ENCODE assay signal across 9 cellular contexts in the genomic region with DNA sequence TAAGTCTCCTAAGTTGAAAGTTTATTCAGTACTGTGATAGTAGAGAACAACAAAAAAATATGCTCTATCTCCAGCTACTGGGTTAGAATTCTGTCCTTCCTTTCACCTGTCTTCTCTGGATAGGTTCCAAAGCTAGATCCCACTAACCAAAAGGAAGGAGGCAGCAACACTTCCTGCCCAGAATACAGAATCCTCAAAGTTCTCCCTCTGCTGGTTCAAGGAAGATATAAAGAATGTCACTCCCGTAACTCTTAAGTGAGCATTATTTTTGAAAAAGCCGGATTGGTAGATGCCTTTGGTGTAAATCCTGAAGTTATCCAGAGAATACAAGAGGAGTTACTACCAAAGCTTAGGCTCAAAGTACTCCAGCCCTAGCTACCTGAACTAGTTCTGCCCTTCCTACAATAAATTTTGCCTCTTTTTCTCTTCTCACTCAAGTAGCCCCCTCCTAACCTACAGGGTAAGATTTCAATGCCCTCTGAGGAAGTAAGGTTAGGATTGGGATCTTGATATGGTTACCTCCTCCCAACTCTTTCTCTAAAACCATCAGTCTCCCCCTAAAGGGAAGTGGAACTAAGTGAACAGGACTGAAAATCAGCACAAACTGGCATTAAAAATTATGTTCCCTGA. TPM values are rescaled to one million over a fixed set of nuclear protein-coding genes. Genes with fewer than 3 reads are reported as not detected.
DNase-seq lines count a peak whose midpoint lies in the region; ATAC-seq, FAIRE-seq and TF ChIP-seq lines count a peak whose summit lies in the region.
"Had no signal": no experiment of that assay in that cellular context is flagged by ENCODE, and none has a peak within 500 bp of the region (broad histone marks: within the 10 kb centered on the region; RNA-seq: fewer than 3 reads in every experiment).

No MANE protein-coding gene starts in this region.

- H3K4me3 ChIP-seq in astrocyte of the cerebellum (ENCODE audit: low read depth, low read length) (no peak overlapping the region), keratinocyte (ENCODE audit: control insufficient read depth in 2 of 3, extremely low read depth in 1 of 3, insufficient read depth in 2 of 3, low read depth in 1 of 3, low read length in 3 of 3) (no peak overlapping the region)
- H3K4me3 ChIP-seq: BLaER1 had no signal

- no peak overlapping the region for H2AFZ ChIP-seq in keratinocyte (ENCODE audit: control insufficient read depth, low read length)

- peaks cover 18% of the 10 kb centered on the region for H3K4me1 Mint-ChIP-seq in activated naive CD4-positive, alpha-beta T cell treated with anti-CD3 and anti-CD28 coated beads, Interleukin-2, amount 10 ng/mL, durations not matched to agents 7 days and 5 days

- H3K36me3 Mint-ChIP-seq in activated naive CD4-positive, alpha-beta T cell treated with anti-CD3 and anti-CD28 coated beads, Interleukin-2, amount 10 ng/mL, durations not matched to agents 7 days and 5 days, result peaks cover 14% of the 10 kb centered on the region

- peaks cover 7 to 21% of the 10 kb centered on the region in 2 experiments for H3K36me3 ChIP-seq in keratinocyte (ENCODE audit: control insufficient read depth in 2 of 2, extremely low read depth in 1 of 2, insufficient read depth in 2 of 2, low read length in 2 of 2)

- no peaks in the 10 kb centered on the region for H3K27me3 ChIP-seq in keratinocyte (ENCODE audit: control insufficient read depth, extremely low read depth, insufficient read depth, low read length)
- H3K27me3 ChIP-seq: BLaER1 had no signal

- no peaks in the 10 kb centered on the region for H4K20me1 ChIP-seq in keratinocyte (ENCODE audit: control insufficient read depth, extremely low read depth, insufficient read depth, low read length)
- H4K20me1 ChIP-seq: BLaER1 had no signal

- no peaks in the 10 kb centered on the region for H3K4me1 ChIP-seq in keratinocyte (ENCODE audit: control insufficient read depth, extremely low read depth, insufficient read depth, low read length)
- H3K4me1 ChIP-seq: BLaER1 had no signal

- ATAC-seq in GM18505 (IDR thresholded peaks at IDR 0.05; ENCODE audit: unreplicated experiment), result no peak

- no peaks in the 10 kb centered on the region for H3K9me3 ChIP-seq in keratinocyte (ENCODE audit: control insufficient read depth, low read depth, low read length)
- H3K9me3 ChIP-seq: BLaER1 had no signal

- TF ChIP-seq CTCF in astrocyte of the cerebellum (IDR thresholded peaks at IDR 0.05; ENCODE audit: low read depth, low read length, missing control alignments) (peak; percentile 58), keratinocyte (optimal IDR thresholded peaks at IDR 0.05 in 1 of 3, IDR thresholded peaks at IDR 0.05 in 1 of 3, conservative IDR thresholded peaks at IDR 0.05 in 1 of 3; ENCODE audit: extremely low read depth in 1 of 3, insufficient read depth in 2 of 3, low read length in 3 of 3) (peak; percentile 34 to 73 (median 53))

- H3K4me2 ChIP-seq in keratinocyte (ENCODE audit: control insufficient read depth, extremely low read depth, insufficient read depth, low read depth, low read length), result no peak overlapping the region
- H3K4me2 ChIP-seq: BLaER1 had no signal

- H3K27ac ChIP-seq in keratinocyte (ENCODE audit: control insufficient read depth, insufficient read depth, low read length), result no peak overlapping the region
- H3K27ac ChIP-seq: BLaER1 had no signal

- no peak overlapping the region for H3K27ac Mint-ChIP-seq in activated naive CD4-positive, alpha-beta T cell treated with anti-CD3 and anti-CD28 coated beads, Interleukin-2, amount 10 ng/mL, durations not matched to agents 7 days and 5 days

- H3K27me3 Mint-ChIP-seq in activated naive CD4-positive, alpha-beta T cell treated with anti-CD3 and anti-CD28 coated beads, Interleukin-2, amount 10 ng/mL, durations not matched to agents 7 days and 5 days, result no peaks in the 10 kb centered on the region

- H3K9me1 ChIP-seq in keratinocyte (ENCODE audit: control insufficient read depth, extremely low read depth, insufficient read depth, low read length), result no peaks in the 10 kb centered on the region

- DNase-seq in NCI-H1417 (lab: John Stamatoyannopoulos, UW) (peak in 2 of 3 experiments; percentile 30 to 47), NCI-H1417 treated with DMSO at 0.1 percent for 48 hours (lab: John Stamatoyannopoulos, UW) (no peak), NCI-H1105 treated with DMSO at 0.1 percent for 48 hours (lab: John Stamatoyannopoulos, UW) (peak; percentile 58), astrocyte of the cerebellum (ENCODE audit: low read depth) (peak; percentile 54), keratinocyte (ENCODE audit: low read depth, low spot score) (no peak), urothelium cell line (ENCODE audit: low spot score) (peak; percentile 63)
- DNase-seq in activated naive CD4-positive, alpha-beta T cell treated with anti-CD3 and anti-CD28 coated beads, Interleukin-2, amount 10 ng/mL, durations not matched to agents 7 days and 5 days, result no peak

- FAIRE-seq in keratinocyte (lab: Jason Lieb, UNC) (peak; percentile 84), urothelium cell line (lab: Jason Lieb, UNC) (no peak)

- dilution Hi-C loops in keratinocyte (cut with MboI; ENCODE audit: extremely low pct_ligation_motif_present, low sequenced_read_pairs), result no loop called here

- H3K79me2 ChIP-seq in keratinocyte (ENCODE audit: control insufficient read depth, insufficient read depth, low read length), result no peaks in the 10 kb centered on the region

- no peak overlapping the region for H3K9ac ChIP-seq in keratinocyte (ENCODE audit: control insufficient read depth, extremely low read depth, insufficient read depth, low read length)
- H3K9ac ChIP-seq: BLaER1 had no signal

- H3K4me3 Mint-ChIP-seq in activated naive CD4-positive, alpha-beta T cell treated with anti-CD3 and anti-CD28 coated beads, Interleukin-2, amount 10 ng/mL, durations not matched to agents 7 days and 5 days, result no peak overlapping the region

- in situ Hi-C loops in astrocyte of the cerebellum (cut with HindIII; ENCODE audit: low sequenced_read_pairs), result no loop called here

- TF ChIP-seq POLR2A in GM18505 (IDR thresholded peaks at IDR 0.05; ENCODE audit: borderline replicate concordance, extremely low read depth, insufficient read depth, insufficient read length), result no peak

- CTCF ChIA-PET in activated naive CD4-positive, alpha-beta T cell treated with anti-CD3 and anti-CD28 coated beads, Interleukin-2, amount 10 ng/mL, durations not matched to agents 7 days and 5 days (lab: Charles Lee), result interaction anchor here (0.7 to 1.4 kb wide), 5 partner anchors 12 to 172 kb away, joined by 3 to 4 read pairs (median 3); no protein-coding TSS in a partner anchor

- no peaks in the 10 kb centered on the region for H3K9me3 Mint-ChIP-seq in activated naive CD4-positive, alpha-beta T cell treated with anti-CD3 and anti-CD28 coated beads, Interleukin-2, amount 10 ng/mL, durations not matched to agents 7 days and 5 days

RNA-seq across cellular contexts. Expression of a gene that starts 26.0 kb away (rescaled TPM):
- 0.08 to 0.67 TPM (median 0.26 TPM) in 3 replicates for polyA plus RNA-seq in keratinocyte
- not detected for polyA plus RNA-seq in keratinocyte (2011; ENCODE audit: low read depth)
- 0.09 and 0.13 TPM in 2 replicates for polyA plus RNA-seq in keratinocyte (2011; cell fraction: cytosol; rRNA removed)
- 1.9 and 3.2 TPM in 2 replicates for polyA plus RNA-seq in keratinocyte (2011; cell fraction: nucleus; rRNA removed)
- polyA plus RNA-seq in keratinocyte (2012; ENCODE audit: low replicate concordance), result not detected in 2 replicates
- polyA minus RNA-seq in keratinocyte, result 1.9 TPM in 1 of 3 replicates, not detected in the others
- polyA minus RNA-seq in keratinocyte (2011; cell fraction: cytosol; rRNA and poly(A)+ RNA removed), result not detected
- polyA minus RNA-seq in keratinocyte (2011; cell fraction: nucleus; rRNA and poly(A)+ RNA removed), result 1.5 TPM in 1 of 2 replicates, not detected in the other

RNA-seq across cellular contexts. Expression of a gene that starts 34.9 kb away (rescaled TPM):
- polyA plus RNA-seq in keratinocyte, result 11.4 to 15.9 TPM (median 14.6 TPM) in 3 replicates
- 7.6 TPM for polyA plus RNA-seq in keratinocyte (2011; ENCODE audit: low read depth)
- polyA plus RNA-seq in keratinocyte (2011; cell fraction: cytosol; rRNA removed), result 7.9 and 12.9 TPM in 2 replicates
- polyA plus RNA-seq in keratinocyte (2011; cell fraction: nucleus; rRNA removed), result 29.3 and 36.5 TPM in 2 replicates
- polyA plus RNA-seq in keratinocyte (2012; ENCODE audit: low replicate concordance), result 5.6 and 11.5 TPM in 2 replicates
- 27.8 to 33.7 TPM (median 29.8 TPM) in 3 replicates for polyA minus RNA-seq in keratinocyte
- 13.2 TPM for polyA minus RNA-seq in keratinocyte (2011; cell fraction: cytosol; rRNA and poly(A)+ RNA removed)
- polyA minus RNA-seq in keratinocyte (2011; cell fraction: nucleus; rRNA and poly(A)+ RNA removed), result 19.5 and 30.5 TPM in 2 replicates

RNA-seq across cellular contexts. Expression of a gene that starts 36.5 kb away (rescaled TPM):
- not detected in 3 replicates for polyA plus RNA-seq in keratinocyte
- polyA plus RNA-seq in keratinocyte (2011; ENCODE audit: low read depth), result not detected
- not detected in 2 replicates for polyA plus RNA-seq in keratinocyte (2011; cell fraction: cytosol; rRNA removed)
- polyA plus RNA-seq in keratinocyte (2011; cell fraction: nucleus; rRNA removed), result not detected in 2 replicates
- not detected in 2 replicates for polyA plus RNA-seq in keratinocyte (2012; ENCODE audit: low replicate concordance)
- polyA minus RNA-seq in keratinocyte, result not detected in 3 replicates
- polyA minus RNA-seq in keratinocyte (2011; cell fraction: cytosol; rRNA and poly(A)+ RNA removed), result not detected
- polyA minus RNA-seq in keratinocyte (2011; cell fraction: nucleus; rRNA and poly(A)+ RNA removed), result not detected in 2 replicates

Comparison
In these comparisons a context has a peak if more than half of its experiments do, and no peak if none do; other contexts are left out.
1. DNase-seq: peak in NCI-H1417 (2 of 3), NCI-H1105 treated with DMSO at 0.1 percent for 48 hours (single experiment), astrocyte of the cerebellum (single experiment) and urothelium cell line (single experiment); none in NCI-H1417 treated with DMSO at 0.1 percent for 48 hours (single experiment), keratinocyte (single experiment) and activated naive CD4-positive, alpha-beta T cell treated with anti-CD3 and anti-CD28 coated beads, Interleukin-2, amount 10 ng/mL, durations not matched to agents 7 days and 5 days (single experiment).